ENCODE assay signal across 13 cellular contexts in the genomic region with DNA sequence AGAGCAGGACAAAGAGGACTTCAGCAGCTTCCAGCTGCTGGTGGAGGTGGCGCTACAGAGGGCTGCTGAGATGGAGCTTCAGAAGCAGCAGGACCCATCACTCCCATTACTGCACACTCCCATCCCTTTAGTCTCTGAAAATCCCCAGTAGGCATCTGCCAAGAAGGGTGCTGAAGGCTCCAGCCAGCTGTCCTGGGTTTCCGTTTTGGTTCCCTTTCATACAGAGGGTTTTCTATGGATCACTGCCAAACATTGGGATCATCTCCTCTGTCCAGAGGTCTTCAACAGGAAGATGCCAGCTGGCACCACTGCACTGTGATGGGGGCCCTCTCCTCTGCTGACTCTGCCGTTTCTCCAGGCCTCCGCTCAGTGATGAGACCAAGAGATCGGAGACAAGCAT. TPM values are rescaled to one million over a fixed set of nuclear protein-coding genes. Genes with fewer than 3 reads are reported as not detected.
DNase-seq lines count a peak whose midpoint lies in the region; ATAC-seq lines count a peak whose summit lies in the region.
"Had no signal": no experiment of that assay in that cellular context is flagged by ENCODE, and none has a peak within 500 bp of the region (broad histone marks: within the 10 kb centered on the region; RNA-seq: fewer than 3 reads in every experiment).

No MANE protein-coding gene starts in this region.

- peaks cover 32 to 67% (median 48%) of the 10 kb centered on the region in 4 donors for H3K4me1 Mint-ChIP-seq in CD4-positive, alpha-beta memory T cell
- H3K4me1 Mint-ChIP-seq in T-cell (peaks cover 55 to 64% (median 56%) of the 10 kb centered on the region in 3 donors), memory B cell (peaks cover 35% of the 10 kb centered on the region)

- H3K27ac Mint-ChIP-seq in CD4-positive, alpha-beta memory T cell, result peak overlapping the region; percentile 42 to 93 (median 85)
- peak overlapping the region; percentile 87 to 92 for H3K27ac Mint-ChIP-seq in T-cell
- H3K27ac Mint-ChIP-seq in memory B cell, result peak overlapping the region; percentile 98

- peaks cover 49% of the 10 kb centered on the region for H3K4me1 ChIP-seq in CD4-positive, alpha-beta memory T cell (ENCODE audit: insufficient read depth, low read length)
- peaks cover 39% of the 10 kb centered on the region for H3K4me1 ChIP-seq in HUES6 (ENCODE audit: control insufficient read depth, insufficient read depth, low read length)
- H3K4me1 ChIP-seq: SJSA1 had no signal

- intact Hi-C loops in CD4-positive, alpha-beta memory T cell (cut with micrococcal nuclease), result no loop called here

- H3K36me3 ChIP-seq in CD4-positive, alpha-beta memory T cell (ENCODE audit: insufficient read depth, low read length), result peaks cover 4% of the 10 kb centered on the region
- peaks cover 46% of the 10 kb centered on the region for H3K36me3 ChIP-seq in HUES6 (ENCODE audit: control insufficient read depth, insufficient read depth, low read length)

- H3K36me3 Mint-ChIP-seq in CD4-positive, alpha-beta memory T cell, result peaks cover 7 to 31% of the 10 kb centered on the region in 2 donors
- peaks cover 18% of the 10 kb centered on the region for H3K36me3 Mint-ChIP-seq in T-cell
- peaks cover 8% of the 10 kb centered on the region for H3K36me3 Mint-ChIP-seq in memory B cell

- no peaks in the 10 kb centered on the region for H3K27me3 Mint-ChIP-seq in CD4-positive, alpha-beta memory T cell
- H3K27me3 Mint-ChIP-seq in T-cell (no peaks in the 10 kb centered on the region), memory B cell (no peaks in the 10 kb centered on the region)

- H3K9ac ChIP-seq in HUES6 (ENCODE audit: low read length), result no peak overlapping the region

- POLR2A ChIA-PET in CD4-positive, alpha-beta memory T cell (lab: Charles Lee; ENCODE audit: partially characterized antibody), result interaction anchor here (1.1 to 13.7 kb wide), 3 partner anchors 9 to 16 kb away, joined by 3 to 202 read pairs (median 142); partner anchors contain the start of genes RAB5IF and TGIF2
- POLR2A ChIA-PET in T-cell (lab: Charles Lee), result interaction anchor here (0.5 to 0.6 kb wide), 5 partner anchors 14 to 942 kb away, joined by 3 to 6 read pairs (median 4); no protein-coding TSS in a partner anchor

- CTCF ChIA-PET in CD4-positive, alpha-beta memory T cell (lab: Charles Lee; ENCODE audit: partially characterized antibody), result interaction anchor here (1.2 to 13.2 kb wide), 7 partner anchors 11 to 217 kb away, joined by 3 to 132 read pairs (median 5); partner anchors contain the start of genes RAB5IF and TGIF2
- CTCF ChIA-PET in T-cell (lab: Charles Lee), result interaction anchor here (0.6 to 1.4 kb wide), 4 partner anchors 11 to 89 kb away, joined by 3 to 11 read pairs (median 7); partner anchors contain the start of gene RAB5IF (in 1 of the 2)

- H3K4me3 Mint-ChIP-seq in CD4-positive, alpha-beta memory T cell, result no peak overlapping the region
- H3K4me3 Mint-ChIP-seq in T-cell (peak overlapping the region in 1 of 3 donors; percentile 45), memory B cell (no peak overlapping the region)

- no peaks in the 10 kb centered on the region for H3K9me3 Mint-ChIP-seq in CD4-positive, alpha-beta memory T cell
- no peaks in the 10 kb centered on the region for H3K9me3 Mint-ChIP-seq in T-cell
- no peaks in the 10 kb centered on the region for H3K9me3 Mint-ChIP-seq in memory B cell

- ATAC-seq in T-cell (replicated peaks in 1 of 4) (no peak), memory B cell (ENCODE audit: low read depth) (no peak), HG03457 (IDR thresholded peaks at IDR 0.05; ENCODE audit: unreplicated experiment) (no peak), HG03460 (IDR thresholded peaks at IDR 0.05; ENCODE audit: unreplicated experiment) (no peak)
- ATAC-seq: upper lobe of right lung had no signal

- no peaks in the 10 kb centered on the region for H3K27me3 ChIP-seq in CD4-positive, alpha-beta memory T cell (ENCODE audit: insufficient read depth, low read length)
- H3K27me3 ChIP-seq in HUES6 (ENCODE audit: control insufficient read depth, insufficient read depth, low read length), result no peaks in the 10 kb centered on the region
- H3K27me3 ChIP-seq: BLaER1 treated with 17β-estradiol and CSF1 and Interleukin-3, amounts not matched to agents 10 nM and 100 nM; SJSA1; upper lobe of right lung had no signal

- H3K9me3 ChIP-seq in CD4-positive, alpha-beta memory T cell (ENCODE audit: control insufficient read depth in 1 of 2, low read length in 2 of 2), result no peaks in the 10 kb centered on the region
- no peaks in the 10 kb centered on the region for H3K9me3 ChIP-seq in HUES6 (ENCODE audit: control insufficient read depth, insufficient read depth, low read depth, low read length)
- H3K9me3 ChIP-seq: BLaER1 treated with 17β-estradiol and CSF1 and Interleukin-3, amounts not matched to agents 10 nM and 100 nM; SJSA1; upper lobe of right lung had no signal

- no peak for DNase-seq in CD4-positive, alpha-beta memory T cell
- DNase-seq in T-cell (no peak), memory B cell (ENCODE audit: low spot score in 2 of 2) (no peak), SIG-M5 treated with dmso at 0.1 percent for 504 hours (lab: John Stamatoyannopoulos, UW; ENCODE audit: unreplicated experiment) (no peak)
- DNase-seq: IMR-90, NCI-H146, upper lobe of right lung had no signal

- H3K4me3 ChIP-seq in CD4-positive, alpha-beta memory T cell (ENCODE audit: low read length in 2 of 2), result no peak overlapping the region
- no peak overlapping the region for H3K4me3 ChIP-seq in HUES6 (ENCODE audit: low read depth, low read length)
- H3K4me3 ChIP-seq: BLaER1 treated with 17β-estradiol and CSF1 and Interleukin-3, amounts not matched to agents 10 nM and 100 nM; SJSA1; upper lobe of right lung had no signal

- H3K27ac ChIP-seq in CD4-positive, alpha-beta memory T cell (ENCODE audit: low read depth, low read length), result peak overlapping the region; percentile 38
- peak overlapping the region; percentile 15; the same call in 1 of the 2 replicates for H3K27ac ChIP-seq in HUES6 (ENCODE audit: low read depth, low read length)
- H3K27ac ChIP-seq: SJSA1, upper lobe of right lung had no signal

RNA-seq across cellular contexts. Expression of gene RAB5IF, which starts 14.3 kb away (rescaled TPM):
- 10 to 100 TPM; 63.4 to 67.5 TPM for total RNA-seq in CD4-positive, alpha-beta memory T cell
- 100 to 1,000 TPM; 162 to 212 TPM for polyA plus RNA-seq in CD4-positive, alpha-beta memory T cell
- total RNA-seq in T-cell, result 10 to 100 TPM; 53.6 to 72.2 (median 59.9) TPM

RNA-seq across cellular contexts. Expression of gene TGIF2, which starts 17.9 kb away (rescaled TPM):
- 10 to 100 TPM; 31.7 to 35.0 TPM for total RNA-seq in CD4-positive, alpha-beta memory T cell
- polyA plus RNA-seq in CD4-positive, alpha-beta memory T cell, result 10 to 100 TPM; 19.2 to 24.7 TPM
- total RNA-seq in T-cell, result 10 to 100 TPM; 31.2 to 39.7 (median 35.6) TPM

RNA-seq across cellular contexts. Expression of gene MYL9, which starts 50.0 kb away (rescaled TPM):
- total RNA-seq in CD4-positive, alpha-beta memory T cell, result not detected
- not detected for polyA plus RNA-seq in CD4-positive, alpha-beta memory T cell
- total RNA-seq in T-cell, result 1 to 10 TPM in 4 of 5 donors, not detected in 1; 1.3 to 2.8 (median 1.7) TPM

RNA-seq across cellular contexts. Expression of gene SLA2, which starts 54.7 kb away (rescaled TPM):
- 10 to 100 TPM; 28.7 to 29.9 TPM for total RNA-seq in CD4-positive, alpha-beta memory T cell
- polyA plus RNA-seq in CD4-positive, alpha-beta memory T cell, result 10 to 100 TPM; 12.7 to 14.3 TPM
- 10 to 100 TPM; 26.2 to 46.0 (median 28.8) TPM for total RNA-seq in T-cell
- total RNA-seq: dermis microvascular lymphatic vessel endothelial cell, IMR-90, SJSA1 had no signal
